Comparison of ENCODE assay signal across 1 cellular context in the genomic region with DNA sequence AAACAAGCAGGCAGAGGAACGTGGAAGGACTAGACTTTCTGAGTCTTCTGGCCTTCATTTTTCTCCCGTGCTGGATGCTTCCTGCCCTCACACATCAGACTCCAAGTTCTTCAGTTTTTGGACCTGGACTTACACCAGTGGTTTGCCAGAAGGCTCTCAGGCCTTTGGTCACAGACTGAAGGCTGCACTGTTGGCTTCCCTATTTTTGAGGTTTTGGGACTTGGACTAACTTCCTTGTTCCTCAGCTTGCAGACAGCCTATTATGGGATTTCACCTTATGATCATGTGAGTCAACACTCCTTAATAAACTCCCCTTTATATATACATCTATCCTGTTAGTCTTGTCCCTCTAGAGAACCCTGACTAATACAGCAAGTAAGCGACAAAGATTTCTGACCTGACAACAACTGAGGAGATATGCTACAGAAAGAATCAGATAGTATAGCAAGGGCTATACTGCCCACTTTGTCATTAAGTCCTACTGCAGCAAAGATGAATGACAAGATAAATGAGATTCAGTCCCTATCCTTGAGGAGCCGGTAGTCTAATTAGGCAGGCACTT.
TF ChIP-seq lines count a peak whose summit lies in the region.

No MANE protein-coding gene starts in this region.

TF ChIP-seq in SK-N-SH treated with all-trans-retinoic acid at 6 μM for 48 hours, 23 proteins besides CTCF, POLR2A, EP300 and RAD21 (continued from another document):
- TF ChIP-seq, protein P1, sequence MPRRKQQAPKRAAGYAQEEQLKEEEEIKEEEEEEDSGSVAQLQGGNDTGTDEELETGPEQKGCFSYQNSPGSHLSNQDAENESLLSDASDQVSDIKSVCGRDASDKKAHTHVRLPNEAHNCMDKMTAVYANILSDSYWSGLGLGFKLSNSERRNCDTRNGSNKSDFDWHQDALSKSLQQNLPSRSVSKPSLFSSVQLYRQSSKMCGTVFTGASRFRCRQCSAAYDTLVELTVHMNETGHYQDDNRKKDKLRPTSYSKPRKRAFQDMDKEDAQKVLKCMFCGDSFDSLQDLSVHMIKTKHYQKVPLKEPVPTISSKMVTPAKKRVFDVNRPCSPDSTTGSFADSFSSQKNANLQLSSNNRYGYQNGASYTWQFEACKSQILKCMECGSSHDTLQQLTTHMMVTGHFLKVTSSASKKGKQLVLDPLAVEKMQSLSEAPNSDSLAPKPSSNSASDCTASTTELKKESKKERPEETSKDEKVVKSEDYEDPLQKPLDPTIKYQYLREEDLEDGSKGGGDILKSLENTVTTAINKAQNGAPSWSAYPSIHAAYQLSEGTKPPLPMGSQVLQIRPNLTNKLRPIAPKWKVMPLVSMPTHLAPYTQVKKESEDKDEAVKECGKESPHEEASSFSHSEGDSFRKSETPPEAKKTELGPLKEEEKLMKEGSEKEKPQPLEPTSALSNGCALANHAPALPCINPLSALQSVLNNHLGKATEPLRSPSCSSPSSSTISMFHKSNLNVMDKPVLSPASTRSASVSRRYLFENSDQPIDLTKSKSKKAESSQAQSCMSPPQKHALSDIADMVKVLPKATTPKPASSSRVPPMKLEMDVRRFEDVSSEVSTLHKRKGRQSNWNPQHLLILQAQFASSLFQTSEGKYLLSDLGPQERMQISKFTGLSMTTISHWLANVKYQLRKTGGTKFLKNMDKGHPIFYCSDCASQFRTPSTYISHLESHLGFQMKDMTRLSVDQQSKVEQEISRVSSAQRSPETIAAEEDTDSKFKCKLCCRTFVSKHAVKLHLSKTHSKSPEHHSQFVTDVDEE (CRISPR knock-in tag; IDR thresholded peaks at IDR 0.05) = no peak
- TF ChIP-seq ZNF70 (CRISPR knock-in tag; IDR thresholded peaks at IDR 0.05) = no peak
- TF ChIP-seq GLIS3 (CRISPR knock-in tag; IDR thresholded peaks at IDR 0.05) = no peak
